Comparison of ENCODE assay signal across 1 cellular context in genomic region chr1:157138220-157139124, GRCh38.
A peak's percentile ranks its signal among the peaks of the same experiment; 100 is the strongest.
TF ChIP-seq lines count a peak whose summit lies in the region.

Gene ETV3 (minus strand): TSS chr1:157138395. CDS start chr1:157136352, 2,043 bp downstream.

TF ChIP-seq in HepG2, 621 proteins besides CTCF, POLR2A, EP300 and RAD21 (continued from another document):
- no peak for TF ChIP-seq ZHX2 (IDR thresholded peaks at IDR 0.05; ENCODE audit: low read depth)
- TF ChIP-seq ZHX2 (CRISPR knock-in tag; IDR thresholded peaks at IDR 0.05; ENCODE audit: borderline replicate concordance), result no peak
- TF ChIP-seq, protein P1, sequence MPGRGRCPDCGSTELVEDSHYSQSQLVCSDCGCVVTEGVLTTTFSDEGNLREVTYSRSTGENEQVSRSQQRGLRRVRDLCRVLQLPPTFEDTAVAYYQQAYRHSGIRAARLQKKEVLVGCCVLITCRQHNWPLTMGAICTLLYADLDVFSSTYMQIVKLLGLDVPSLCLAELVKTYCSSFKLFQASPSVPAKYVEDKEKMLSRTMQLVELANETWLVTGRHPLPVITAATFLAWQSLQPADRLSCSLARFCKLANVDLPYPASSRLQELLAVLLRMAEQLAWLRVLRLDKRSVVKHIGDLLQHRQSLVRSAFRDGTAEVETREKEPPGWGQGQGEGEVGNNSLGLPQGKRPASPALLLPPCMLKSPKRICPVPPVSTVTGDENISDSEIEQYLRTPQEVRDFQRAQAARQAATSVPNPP (CRISPR knock-in tag; IDR thresholded peaks at IDR 0.05), result peak; percentile 65; the same call in 1 of the 2 replicates
- TF ChIP-seq SCMH1 (CRISPR knock-in tag; IDR thresholded peaks at IDR 0.05; ENCODE audit: borderline replicate concordance), result no peak
- no peak for TF ChIP-seq HOXA9 (CRISPR knock-in tag; IDR thresholded peaks at IDR 0.05; ENCODE audit: borderline replicate concordance)
- peak; percentile 81; the same call in 1 of the 2 replicates for TF ChIP-seq NRL (CRISPR knock-in tag; IDR thresholded peaks at IDR 0.05; ENCODE audit: borderline replicate concordance)
- no peak for TF ChIP-seq ZNF724P (CRISPR knock-in tag; IDR thresholded peaks at IDR 0.05; ENCODE audit: borderline replicate concordance)
- TF ChIP-seq YY1 (IDR thresholded peaks at IDR 0.05; ENCODE audit: insufficient read depth, insufficient replicate concordance, low read depth, low read length), result peak; percentile 24
- TF ChIP-seq ZNF441 (CRISPR knock-in tag; IDR thresholded peaks at IDR 0.05; ENCODE audit: borderline replicate concordance), result 0 out of 2 replicates have a peak, but pooled peaks have one; percentile 68
- TF ChIP-seq, protein P2, sequence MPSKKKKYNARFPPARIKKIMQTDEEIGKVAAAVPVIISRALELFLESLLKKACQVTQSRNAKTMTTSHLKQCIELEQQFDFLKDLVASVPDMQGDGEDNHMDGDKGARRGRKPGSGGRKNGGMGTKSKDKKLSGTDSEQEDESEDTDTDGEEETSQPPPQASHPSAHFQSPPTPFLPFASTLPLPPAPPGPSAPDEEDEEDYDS (CRISPR knock-in tag; IDR thresholded peaks at IDR 0.05), result peak; percentile 16; the same call in 1 of the 2 replicates
- TF ChIP-seq ATRX (CRISPR knock-in tag; IDR thresholded peaks at IDR 0.05; ENCODE audit: borderline replicate concordance), result no peak
- no peak for TF ChIP-seq SATB2 (CRISPR knock-in tag; IDR thresholded peaks at IDR 0.05)
- TF ChIP-seq, protein P3, sequence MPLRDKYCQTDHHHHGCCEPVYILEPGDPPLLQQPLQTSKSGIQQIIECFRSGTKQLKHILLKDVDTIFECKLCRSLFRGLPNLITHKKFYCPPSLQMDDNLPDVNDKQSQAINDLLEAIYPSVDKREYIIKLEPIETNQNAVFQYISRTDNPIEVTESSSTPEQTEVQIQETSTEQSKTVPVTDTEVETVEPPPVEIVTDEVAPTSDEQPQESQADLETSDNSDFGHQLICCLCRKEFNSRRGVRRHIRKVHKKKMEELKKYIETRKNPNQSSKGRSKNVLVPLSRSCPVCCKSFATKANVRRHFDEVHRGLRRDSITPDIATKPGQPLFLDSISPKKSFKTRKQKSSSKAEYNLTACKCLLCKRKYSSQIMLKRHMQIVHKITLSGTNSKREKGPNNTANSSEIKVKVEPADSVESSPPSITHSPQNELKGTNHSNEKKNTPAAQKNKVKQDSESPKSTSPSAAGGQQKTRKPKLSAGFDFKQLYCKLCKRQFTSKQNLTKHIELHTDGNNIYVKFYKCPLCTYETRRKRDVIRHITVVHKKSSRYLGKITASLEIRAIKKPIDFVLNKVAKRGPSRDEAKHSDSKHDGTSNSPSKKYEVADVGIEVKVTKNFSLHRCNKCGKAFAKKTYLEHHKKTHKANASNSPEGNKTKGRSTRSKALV (CRISPR knock-in tag; IDR thresholded peaks at IDR 0.05), result no peak
- TF ChIP-seq MTA1 (CRISPR knock-in tag; IDR thresholded peaks at IDR 0.05; ENCODE audit: borderline replicate concordance), result peak; percentile 84; the same call in 1 of the 2 replicates
- TF ChIP-seq, protein P4, sequence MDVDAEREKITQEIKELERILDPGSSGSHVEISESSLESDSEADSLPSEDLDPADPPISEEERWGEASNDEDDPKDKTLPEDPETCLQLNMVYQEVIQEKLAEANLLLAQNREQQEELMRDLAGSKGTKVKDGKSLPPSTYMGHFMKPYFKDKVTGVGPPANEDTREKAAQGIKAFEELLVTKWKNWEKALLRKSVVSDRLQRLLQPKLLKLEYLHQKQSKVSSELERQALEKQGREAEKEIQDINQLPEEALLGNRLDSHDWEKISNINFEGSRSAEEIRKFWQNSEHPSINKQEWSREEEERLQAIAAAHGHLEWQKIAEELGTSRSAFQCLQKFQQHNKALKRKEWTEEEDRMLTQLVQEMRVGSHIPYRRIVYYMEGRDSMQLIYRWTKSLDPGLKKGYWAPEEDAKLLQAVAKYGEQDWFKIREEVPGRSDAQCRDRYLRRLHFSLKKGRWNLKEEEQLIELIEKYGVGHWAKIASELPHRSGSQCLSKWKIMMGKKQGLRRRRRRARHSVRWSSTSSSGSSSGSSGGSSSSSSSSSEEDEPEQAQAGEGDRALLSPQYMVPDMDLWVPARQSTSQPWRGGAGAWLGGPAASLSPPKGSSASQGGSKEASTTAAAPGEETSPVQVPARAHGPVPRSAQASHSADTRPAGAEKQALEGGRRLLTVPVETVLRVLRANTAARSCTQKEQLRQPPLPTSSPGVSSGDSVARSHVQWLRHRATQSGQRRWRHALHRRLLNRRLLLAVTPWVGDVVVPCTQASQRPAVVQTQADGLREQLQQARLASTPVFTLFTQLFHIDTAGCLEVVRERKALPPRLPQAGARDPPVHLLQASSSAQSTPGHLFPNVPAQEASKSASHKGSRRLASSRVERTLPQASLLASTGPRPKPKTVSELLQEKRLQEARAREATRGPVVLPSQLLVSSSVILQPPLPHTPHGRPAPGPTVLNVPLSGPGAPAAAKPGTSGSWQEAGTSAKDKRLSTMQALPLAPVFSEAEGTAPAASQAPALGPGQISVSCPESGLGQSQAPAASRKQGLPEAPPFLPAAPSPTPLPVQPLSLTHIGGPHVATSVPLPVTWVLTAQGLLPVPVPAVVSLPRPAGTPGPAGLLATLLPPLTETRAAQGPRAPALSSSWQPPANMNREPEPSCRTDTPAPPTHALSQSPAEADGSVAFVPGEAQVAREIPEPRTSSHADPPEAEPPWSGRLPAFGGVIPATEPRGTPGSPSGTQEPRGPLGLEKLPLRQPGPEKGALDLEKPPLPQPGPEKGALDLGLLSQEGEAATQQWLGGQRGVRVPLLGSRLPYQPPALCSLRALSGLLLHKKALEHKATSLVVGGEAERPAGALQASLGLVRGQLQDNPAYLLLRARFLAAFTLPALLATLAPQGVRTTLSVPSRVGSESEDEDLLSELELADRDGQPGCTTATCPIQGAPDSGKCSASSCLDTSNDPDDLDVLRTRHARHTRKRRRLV (CRISPR knock-in tag; IDR thresholded peaks at IDR 0.05), result peak; percentile 79; the same call in 1 of the 2 replicates
- no peak for TF ChIP-seq PCBP1 (IDR thresholded peaks at IDR 0.05; ENCODE audit: borderline replicate concordance, low read depth, low read length)
- TF ChIP-seq ZNF768 (CRISPR knock-in tag; IDR thresholded peaks at IDR 0.05), result peak; percentile 80
- peak; percentile 51 for TF ChIP-seq ETV6 (CRISPR knock-in tag; conservative IDR thresholded peaks at IDR 0.05)
- TF ChIP-seq CREB1 (IDR thresholded peaks at IDR 0.05), result peak; percentile 84
- TF ChIP-seq CREB1 (CRISPR knock-in tag; IDR thresholded peaks at IDR 0.05), result peak; percentile 94
- TF ChIP-seq TBX3 (IDR thresholded peaks at IDR 0.05; ENCODE audit: borderline replicate concordance), result no peak
